ENCODE assay signal across 18 cellular contexts in genomic region chr15:85496146-85496545, GRCh38.
"Had no signal": no experiment of that assay in that cellular context is flagged by ENCODE, and none has a peak within 500 bp of the region (broad histone marks: within the 10 kb centered on the region; RNA-seq: fewer than 3 reads in every experiment).

No MANE protein-coding gene starts in this region.

- H3K27ac ChIP-seq: adrenal gland, cardiac muscle cell had no signal

- H3K9me3 ChIP-seq: adrenal gland had no signal

- H3K27me3 ChIP-seq: adrenal gland, cardiac muscle cell had no signal

- DNase-seq: activated CD4-positive, alpha-beta memory T cell treated with anti-CD3 and anti-CD28 coated beads for 36 hours; activated CD4-positive, alpha-beta T cell treated with anti-CD3 and anti-CD28 coated beads for 36 hours; activated CD8-positive, alpha-beta memory T cell treated with anti-CD3 and anti-CD28 coated beads, Interleukin-2, amount 10 ng/mL, durations not matched to agents 7 days and 5 days; activated effector memory CD4-positive, alpha-beta T cell treated with Interleukin-2 at 50 U/mL for 16 hours; activated naive CD4-positive, alpha-beta T cell treated with anti-CD3 and anti-CD28 coated beads, Interleukin-2, amount 50 U/mL, for 16 hours; activated T-cell treated with anti-CD3 and anti-CD28 coated beads, Interleukin-2, amount 50 U/mL, for 4 hours; adrenal gland; foreskin fibroblast; left colon; naive thymus-derived CD8-positive, alpha-beta T cell; retina; stimulated activated CD4-positive, alpha-beta T cell treated with anti-CD3 and anti-CD28 coated beads, Interleukin-4, amount 100 ng/mL, for 4 hours; stimulated activated CD8-positive, alpha-beta memory T cell treated with anti-CD3 and anti-CD28 coated beads, Interleukin-4, amount 100 ng/mL, for 48 hours; stimulated activated naive CD4-positive, alpha-beta T cell treated with Interleukin-2 at 50 U/mL for 16 hours; T-helper 1 cell; trophoblast cell had no signal

- H3K4me3 ChIP-seq: adrenal gland, cardiac muscle cell had no signal

- H3K36me3 ChIP-seq: adrenal gland, cardiac muscle cell had no signal

- ATAC-seq: activated CD4-positive, alpha-beta T cell treated with anti-CD3 and anti-CD28 coated beads for 36 hours; activated CD8-positive, alpha-beta memory T cell treated with anti-CD3 and anti-CD28 coated beads, Interleukin-2, amount 10 ng/mL, durations not matched to agents 7 days and 5 days; activated T-cell treated with anti-CD3 and anti-CD28 coated beads, Interleukin-2, amount 50 U/mL, for 4 hours; left colon; naive thymus-derived CD8-positive, alpha-beta T cell; SK-N-SH treated with all-trans-retinoic acid at 6 μM for 48 hours had no signal
